1 cellular context compared by ENCODE assay signal in the genomic region with DNA sequence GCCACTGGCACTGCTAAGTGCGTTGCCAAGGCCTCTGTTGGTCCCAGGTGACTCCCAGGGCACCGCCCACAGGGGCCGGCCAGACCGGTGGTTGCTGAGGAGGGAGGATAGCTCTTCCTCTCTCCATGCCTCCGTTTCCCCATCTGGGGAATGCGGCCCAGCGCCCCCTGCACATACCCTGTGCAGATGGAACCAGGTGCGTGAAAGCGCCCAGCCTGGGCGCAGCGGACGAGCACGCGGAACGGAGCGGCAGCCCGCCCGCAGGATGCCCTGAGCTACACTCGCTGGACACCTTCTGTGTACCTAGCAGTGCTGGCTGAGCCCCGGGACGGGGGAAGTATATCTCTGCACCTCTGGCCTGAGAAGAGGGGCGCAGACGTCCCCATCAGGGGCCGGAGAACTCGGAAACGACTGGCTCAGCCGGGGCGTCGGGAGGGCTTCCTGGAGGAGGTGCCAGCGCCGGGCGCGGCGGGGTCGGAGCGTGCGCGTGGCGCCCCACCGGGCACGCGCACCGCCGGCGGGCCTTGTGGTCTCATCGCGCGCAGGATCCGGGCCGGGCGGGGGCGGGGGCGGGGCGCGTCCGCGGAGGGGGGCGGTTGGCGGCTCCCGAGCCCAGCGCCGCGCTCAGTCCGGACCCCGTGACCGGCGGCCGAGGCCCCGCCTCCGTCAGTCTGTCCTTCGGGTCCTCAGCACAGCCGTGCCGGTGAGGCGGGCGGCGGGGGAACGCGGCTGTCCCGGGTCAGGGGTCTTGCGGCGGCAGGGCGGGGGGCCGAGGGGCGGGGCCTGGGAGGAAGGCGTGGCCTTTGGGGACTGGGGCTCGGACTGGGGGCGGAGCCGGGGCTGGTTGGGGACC.
TF ChIP-seq lines count a peak whose summit lies in the region.

CCDC78 (minus strand) TSS at position 6 of the 853 bp plus-strand sequence. CDS start 76 bp downstream, outside the sequence.
A gene with protein sequence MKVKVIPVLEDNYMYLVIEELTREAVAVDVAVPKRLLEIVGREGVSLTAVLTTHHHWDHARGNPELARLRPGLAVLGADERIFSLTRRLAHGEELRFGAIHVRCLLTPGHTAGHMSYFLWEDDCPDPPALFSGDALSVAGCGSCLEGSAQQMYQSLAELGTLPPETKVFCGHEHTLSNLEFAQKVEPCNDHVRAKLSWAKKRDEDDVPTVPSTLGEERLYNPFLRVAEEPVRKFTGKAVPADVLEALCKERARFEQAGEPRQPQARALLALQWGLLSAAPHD (plus strand): TSS at position 669 of the 853 bp plus-strand sequence. CDS start 404 bp downstream, outside the sequence.

TF ChIP-seq in GM12878, 131 proteins besides CTCF, POLR2A, EP300 and RAD21 (continued from another document):
- TF ChIP-seq, protein P1, sequence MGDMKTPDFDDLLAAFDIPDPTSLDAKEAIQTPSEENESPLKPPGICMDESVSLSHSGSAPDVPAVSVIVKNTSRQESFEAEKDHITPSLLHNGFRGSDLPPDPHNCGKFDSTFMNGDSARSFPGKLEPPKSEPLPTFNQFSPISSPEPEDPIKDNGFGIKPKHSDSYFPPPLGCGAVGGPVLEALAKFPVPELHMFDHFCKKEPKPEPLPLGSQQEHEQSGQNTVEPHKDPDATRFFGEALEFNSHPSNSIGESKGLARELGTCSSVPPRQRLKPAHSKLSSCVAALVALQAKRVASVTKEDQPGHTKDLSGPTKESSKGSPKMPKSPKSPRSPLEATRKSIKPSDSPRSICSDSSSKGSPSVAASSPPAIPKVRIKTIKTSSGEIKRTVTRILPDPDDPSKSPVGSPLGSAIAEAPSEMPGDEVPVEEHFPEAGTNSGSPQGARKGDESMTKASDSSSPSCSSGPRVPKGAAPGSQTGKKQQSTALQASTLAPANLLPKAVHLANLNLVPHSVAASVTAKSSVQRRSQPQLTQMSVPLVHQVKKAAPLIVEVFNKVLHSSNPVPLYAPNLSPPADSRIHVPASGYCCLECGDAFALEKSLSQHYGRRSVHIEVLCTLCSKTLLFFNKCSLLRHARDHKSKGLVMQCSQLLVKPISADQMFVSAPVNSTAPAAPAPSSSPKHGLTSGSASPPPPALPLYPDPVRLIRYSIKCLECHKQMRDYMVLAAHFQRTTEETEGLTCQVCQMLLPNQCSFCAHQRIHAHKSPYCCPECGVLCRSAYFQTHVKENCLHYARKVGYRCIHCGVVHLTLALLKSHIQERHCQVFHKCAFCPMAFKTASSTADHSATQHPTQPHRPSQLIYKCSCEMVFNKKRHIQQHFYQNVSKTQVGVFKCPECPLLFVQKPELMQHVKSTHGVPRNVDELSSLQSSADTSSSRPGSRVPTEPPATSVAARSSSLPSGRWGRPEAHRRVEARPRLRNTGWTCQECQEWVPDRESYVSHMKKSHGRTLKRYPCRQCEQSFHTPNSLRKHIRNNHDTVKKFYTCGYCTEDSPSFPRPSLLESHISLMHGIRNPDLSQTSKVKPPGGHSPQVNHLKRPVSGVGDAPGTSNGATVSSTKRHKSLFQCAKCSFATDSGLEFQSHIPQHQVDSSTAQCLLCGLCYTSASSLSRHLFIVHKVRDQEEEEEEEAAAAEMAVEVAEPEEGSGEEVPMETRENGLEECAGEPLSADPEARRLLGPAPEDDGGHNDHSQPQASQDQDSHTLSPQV (IDR thresholded peaks at IDR 0.05), result no peak
- TF ChIP-seq ZNF207 (IDR thresholded peaks at IDR 0.05; ENCODE audit: borderline replicate concordance) (no peak), FOS (IDR thresholded peaks at IDR 0.05; ENCODE audit: borderline replicate concordance, extremely low read depth, insufficient read length) (no peak), MEF2A (IDR thresholded peaks at IDR 0.05; ENCODE audit: insufficient read depth, low read depth, low read length) (no peak), ZNF687 (IDR thresholded peaks at IDR 0.05) (no peak), TCF7 (IDR thresholded peaks at IDR 0.05; ENCODE audit: borderline replicate concordance) (no peak), ETV6 (conservative IDR thresholded peaks at IDR 0.05 in 1 of 2, IDR thresholded peaks at IDR 0.05 in 1 of 2; ENCODE audit: borderline replicate concordance in 1 of 2, low read depth in 1 of 2) (no peak), WRNIP1 (IDR thresholded peaks at IDR 0.05; ENCODE audit: borderline replicate concordance, low read depth, low read length) (no peak), ZNF384 (IDR thresholded peaks at IDR 0.05; ENCODE audit: borderline replicate concordance, low read depth, low read length) (no peak), SIN3A (IDR thresholded peaks at IDR 0.05; ENCODE audit: low read depth, low read length) (peak; percentile 60; the same call in 1 of the 2 replicates), KAT2A (conservative IDR thresholded peaks at IDR 0.05; ENCODE audit: control insufficient read depth, low read depth, low read length) (no peak), IRF3 (IDR thresholded peaks at IDR 0.05) (no peak), STAT1 (conservative IDR thresholded peaks at IDR 0.05) (no peak), ZNF217 (IDR thresholded peaks at IDR 0.05) (peak; percentile 80; the same call in 1 of the 2 replicates), CHD1 (IDR thresholded peaks at IDR 0.05; ENCODE audit: low read depth, low read length) (no peak), JUNB (IDR thresholded peaks at IDR 0.05) (no peak)
- TF ChIP-seq, protein P2, sequence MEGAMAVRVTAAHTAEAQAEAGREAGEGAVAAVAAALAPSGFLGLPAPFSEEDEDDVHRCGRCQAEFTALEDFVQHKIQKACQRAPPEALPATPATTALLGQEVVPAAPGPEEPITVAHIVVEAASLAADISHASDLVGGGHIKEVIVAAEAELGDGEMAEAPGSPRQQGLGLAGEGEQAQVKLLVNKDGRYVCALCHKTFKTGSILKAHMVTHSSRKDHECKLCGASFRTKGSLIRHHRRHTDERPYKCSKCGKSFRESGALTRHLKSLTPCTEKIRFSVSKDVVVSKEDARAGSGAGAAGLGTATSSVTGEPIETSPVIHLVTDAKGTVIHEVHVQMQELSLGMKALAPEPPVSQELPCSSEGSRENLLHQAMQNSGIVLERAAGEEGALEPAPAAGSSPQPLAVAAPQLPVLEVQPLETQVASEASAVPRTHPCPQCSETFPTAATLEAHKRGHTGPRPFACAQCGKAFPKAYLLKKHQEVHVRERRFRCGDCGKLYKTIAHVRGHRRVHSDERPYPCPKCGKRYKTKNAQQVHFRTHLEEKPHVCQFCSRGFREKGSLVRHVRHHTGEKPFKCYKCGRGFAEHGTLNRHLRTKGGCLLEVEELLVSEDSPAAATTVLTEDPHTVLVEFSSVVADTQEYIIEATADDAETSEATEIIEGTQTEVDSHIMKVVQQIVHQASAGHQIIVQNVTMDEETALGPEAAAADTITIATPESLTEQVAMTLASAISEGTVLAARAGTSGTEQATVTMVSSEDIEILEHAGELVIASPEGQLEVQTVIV (IDR thresholded peaks at IDR 0.05; ENCODE audit: borderline replicate concordance, partially characterized antibody), result no peak
- TF ChIP-seq, protein P3, sequence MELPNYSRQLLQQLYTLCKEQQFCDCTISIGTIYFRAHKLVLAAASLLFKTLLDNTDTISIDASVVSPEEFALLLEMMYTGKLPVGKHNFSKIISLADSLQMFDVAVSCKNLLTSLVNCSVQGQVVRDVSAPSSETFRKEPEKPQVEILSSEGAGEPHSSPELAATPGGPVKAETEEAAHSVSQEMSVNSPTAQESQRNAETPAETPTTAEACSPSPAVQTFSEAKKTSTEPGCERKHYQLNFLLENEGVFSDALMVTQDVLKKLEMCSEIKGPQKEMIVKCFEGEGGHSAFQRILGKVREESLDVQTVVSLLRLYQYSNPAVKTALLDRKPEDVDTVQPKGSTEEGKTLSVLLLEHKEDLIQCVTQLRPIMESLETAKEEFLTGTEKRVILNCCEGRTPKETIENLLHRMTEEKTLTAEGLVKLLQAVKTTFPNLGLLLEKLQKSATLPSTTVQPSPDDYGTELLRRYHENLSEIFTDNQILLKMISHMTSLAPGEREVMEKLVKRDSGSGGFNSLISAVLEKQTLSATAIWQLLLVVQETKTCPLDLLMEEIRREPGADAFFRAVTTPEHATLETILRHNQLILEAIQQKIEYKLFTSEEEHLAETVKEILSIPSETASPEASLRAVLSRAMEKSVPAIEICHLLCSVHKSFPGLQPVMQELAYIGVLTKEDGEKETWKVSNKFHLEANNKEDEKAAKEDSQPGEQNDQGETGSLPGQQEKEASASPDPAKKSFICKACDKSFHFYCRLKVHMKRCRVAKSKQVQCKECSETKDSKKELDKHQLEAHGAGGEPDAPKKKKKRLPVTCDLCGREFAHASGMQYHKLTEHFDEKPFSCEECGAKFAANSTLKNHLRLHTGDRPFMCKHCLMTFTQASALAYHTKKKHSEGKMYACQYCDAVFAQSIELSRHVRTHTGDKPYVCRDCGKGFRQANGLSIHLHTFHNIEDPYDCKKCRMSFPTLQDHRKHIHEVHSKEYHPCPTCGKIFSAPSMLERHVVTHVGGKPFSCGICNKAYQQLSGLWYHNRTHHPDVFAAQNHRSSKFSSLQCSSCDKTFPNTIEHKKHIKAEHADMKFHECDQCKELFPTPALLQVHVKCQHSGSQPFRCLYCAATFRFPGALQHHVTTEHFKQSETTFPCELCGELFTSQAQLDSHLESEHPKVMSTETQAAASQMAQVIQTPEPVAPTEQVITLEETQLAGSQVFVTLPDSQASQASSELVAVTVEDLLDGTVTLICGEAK (IDR thresholded peaks at IDR 0.05; ENCODE audit: borderline replicate concordance), result no peak
